ENCODE assay signal across 15 cellular contexts in genomic region chr9:4442806-4443205, GRCh38. TPM values are rescaled to one million over a fixed set of nuclear protein-coding genes. Genes with fewer than 3 reads are reported as not detected.
DNase-seq lines count a peak whose midpoint lies in the region; ATAC-seq, FAIRE-seq and TF ChIP-seq lines count a peak whose summit lies in the region.
"Had no signal": no experiment of that assay in that cellular context is flagged by ENCODE, and none has a peak within 500 bp of the region (broad histone marks: within the 10 kb centered on the region; RNA-seq: fewer than 3 reads in every experiment).

No MANE protein-coding gene starts in this region.

- no peak overlapping the region for H3K27ac Mint-ChIP-seq in endodermal cell
- H3K27ac Mint-ChIP-seq: CD14-positive monocyte; CD8-positive, alpha-beta T cell; HFFc6 had no signal

- H3K9me3 ChIP-seq in endodermal cell (ENCODE audit: control insufficient read depth, low read length) = peaks cover 8% of the 10 kb centered on the region

- peak; percentile 35 for FAIRE-seq in GM12891 (lab: Jason Lieb, UNC)
- FAIRE-seq: D721Med, GM12892 had no signal

- DNase-seq in GM12891 (ENCODE audit: insufficient read length, low spot score) (no peak), endodermal cell (peak; percentile 55), islet precursor cell (peak; percentile 57), NCI-H1436 (lab: John Stamatoyannopoulos, UW) (no peak), DMS 273 treated with DMSO at 0.1 percent for 48 hours (lab: John Stamatoyannopoulos, UW) (no peak), EL (no peak)
- DNase-seq: CD8-positive, alpha-beta T cell; COR-L47; HCEC 1CT; HFFc6 had no signal

- no peak for ATAC-seq in GM18907 (IDR thresholded peaks at IDR 0.05; ENCODE audit: unreplicated experiment)
- ATAC-seq: CD8-positive, alpha-beta T cell had no signal

- WGBS in endodermal cell (ENCODE audit: insufficient coverage in 1 of 2, insufficient read length in 1 of 2), 2 experiments = 43 to 79% methylated on average over 1 to 3 of the region's 3 CpGs

- no peak overlapping the region for H3K27ac ChIP-seq in endodermal cell (ENCODE audit: low read depth, low read length)
- H3K27ac ChIP-seq: HL-60 had no signal

- no peak overlapping the region for H3K9ac ChIP-seq in endodermal cell (ENCODE audit: extremely low read depth, low read length, poor library complexity, severe bottlenecking)

- no peak for TF ChIP-seq POLR2A in GM12891 (IDR thresholded peaks at IDR 0.05; ENCODE audit: low read depth, low read length)

- no peaks in the 10 kb centered on the region for H3K27me3 ChIP-seq in endodermal cell (ENCODE audit: control insufficient read depth, insufficient read depth, low read length, poor library complexity, severe bottlenecking)

- no peak overlapping the region for H3K4me3 Mint-ChIP-seq in endodermal cell
- H3K4me3 Mint-ChIP-seq: CD14-positive monocyte; CD8-positive, alpha-beta T cell; HFFc6 had no signal

- peaks cover 5% of the 10 kb centered on the region for H3K27me3 Mint-ChIP-seq in endodermal cell (ENCODE audit: insufficient read depth)

- peaks cover 17% of the 10 kb centered on the region for H3K9me3 Mint-ChIP-seq in endodermal cell
- H3K9me3 Mint-ChIP-seq: HFFc6 had no signal

- peaks cover 3% of the 10 kb centered on the region for H3K4me1 ChIP-seq in endodermal cell (ENCODE audit: control insufficient read depth, insufficient read depth, low read length)

- no peaks in the 10 kb centered on the region for H3K36me3 Mint-ChIP-seq in endodermal cell (ENCODE audit: low read depth)
- H3K36me3 Mint-ChIP-seq: CD14-positive monocyte had no signal

- H3K4me3 ChIP-seq in endodermal cell (ENCODE audit: low read length) = no peak overlapping the region

- H3K4me1 Mint-ChIP-seq in endodermal cell = peaks cover 9% of the 10 kb centered on the region

- no peak for TF ChIP-seq CTCF in endodermal cell (conservative IDR thresholded peaks at IDR 0.05)

- no peaks in the 10 kb centered on the region for H3K36me3 ChIP-seq in endodermal cell (ENCODE audit: control insufficient read depth, insufficient read depth, low read length)

TF ChIP-seq in GM12891, 5 proteins besides CTCF, POLR2A, EP300 and RAD21:
- no peak for TF ChIP-seq POLR2AphosphoS5 (IDR thresholded peaks at IDR 0.05; ENCODE audit: low read depth, low read length)
- no peak for TF ChIP-seq SPI1 (IDR thresholded peaks at IDR 0.05; ENCODE audit: low read depth, low read length)
- TF ChIP-seq PAX5 (IDR thresholded peaks at IDR 0.05; ENCODE audit: insufficient read depth, low read length, severe bottlenecking) = no peak
- TF ChIP-seq POU2F2 (IDR thresholded peaks at IDR 0.05; ENCODE audit: low read depth, low read length) = no peak
- TF ChIP-seq TAF1 (IDR thresholded peaks at IDR 0.05; ENCODE audit: low read depth, low read length) = no peak

RNA-seq across cellular contexts. Expression of gene SLC1A1, which starts 47.5 kb away (rescaled TPM):
- 10.4 TPM for polyA plus RNA-seq in GM12891 (2012; ENCODE audit: low read depth, missing spikeins)
- 10 to 100 TPM in 1 of 2 donors, 1 to 10 TPM in 1; 5.5 to 11.3 TPM for total RNA-seq in endodermal cell
- 9.8 TPM for polyA plus RNA-seq in endodermal cell (2013, experiment 1 of 2)
- 10.8 TPM for polyA plus RNA-seq in endodermal cell (2013, experiment 2 of 2)
- total RNA-seq: CD8-positive, alpha-beta T cell had no signal
- polyA plus RNA-seq: CD14-positive monocyte had no signal

Comparison
In these comparisons a context has a peak if more than half of its experiments do, and no peak if none do; other contexts are left out.
1. DNase-seq: peak in endodermal cell (single experiment) and islet precursor cell (single experiment); none in GM12891 (single experiment), NCI-H1436 (single experiment), DMS 273 treated with DMSO at 0.1 percent for 48 hours (single experiment) and EL (single experiment).